ENCODE assay signal across 8 cellular contexts in the genomic region with DNA sequence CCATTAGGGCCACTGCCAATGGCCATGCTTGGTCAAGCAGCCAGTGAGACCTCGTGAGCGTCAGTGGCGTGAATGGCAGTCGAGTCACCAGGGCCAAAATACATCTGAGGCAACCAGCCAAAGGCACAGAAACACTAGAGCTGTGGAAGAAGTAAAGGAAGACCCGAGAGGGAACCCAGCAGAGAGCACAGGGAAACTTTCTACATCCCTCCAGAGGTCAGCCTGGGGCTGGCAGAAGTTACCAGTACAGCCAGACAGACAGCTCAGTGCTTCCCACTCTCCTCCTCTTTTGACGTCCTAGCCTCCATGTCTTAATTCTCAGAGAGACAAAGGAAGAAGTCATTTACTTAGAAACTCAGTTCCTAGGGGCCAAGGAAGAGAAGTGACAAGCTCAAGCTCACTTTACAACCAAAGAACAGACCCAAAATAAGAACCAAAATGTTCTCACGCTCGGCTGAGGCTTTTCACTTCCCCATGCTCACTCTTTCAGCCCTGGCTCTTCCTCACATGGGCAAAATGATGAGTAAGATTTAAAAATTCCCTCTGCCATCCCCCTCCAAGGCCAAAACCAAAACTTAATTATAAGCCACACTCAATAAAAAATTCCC. TPM values are rescaled to one million over a fixed set of nuclear protein-coding genes. Genes with fewer than 3 reads are reported as not detected.
DNase-seq lines count a peak whose midpoint lies in the region; ATAC-seq and TF ChIP-seq lines count a peak whose summit lies in the region.

No MANE protein-coding gene starts in this region.

- no peak for TF ChIP-seq CTCF in neural progenitor cell (IDR thresholded peaks at IDR 0.05)

- H3K9me3 Mint-ChIP-seq in memory B cell (no peaks in the 10 kb centered on the region), neural progenitor cell (no peaks in the 10 kb centered on the region)

- H3K4me3 Mint-ChIP-seq in memory B cell, result peak overlapping the region; percentile 57
- no peak overlapping the region for H3K4me3 Mint-ChIP-seq in neural progenitor cell

- peak; percentile 52 for DNase-seq in SIG-M5 (lab: John Stamatoyannopoulos, UW)
- DNase-seq in memory B cell (ENCODE audit: low spot score in 2 of 2), result peak in 1 of 2 donors; percentile 46
- DNase-seq in H7, result no peak
- DNase-seq in islet precursor cell, result no peak
- DNase-seq in neural progenitor cell (ENCODE audit: low spot score), result no peak
- DNase-seq in OCI-M2 (lab: John Stamatoyannopoulos, UW; ENCODE audit: unreplicated experiment), result no peak

- H3K4me2 ChIP-seq in neural progenitor cell, result no peak overlapping the region

- H3K27ac Mint-ChIP-seq in memory B cell, result peak overlapping the region; percentile 96
- no peak overlapping the region for H3K27ac Mint-ChIP-seq in neural progenitor cell

- H3K4me1 Mint-ChIP-seq in memory B cell (peaks cover 73% of the 10 kb centered on the region), neural progenitor cell (peaks cover 27% of the 10 kb centered on the region)

- H3K27me3 Mint-ChIP-seq in memory B cell, result no peaks in the 10 kb centered on the region
- peaks cover 5% of the 10 kb centered on the region for H3K27me3 Mint-ChIP-seq in neural progenitor cell (ENCODE audit: insufficient read depth, low read depth)

- peak; percentile 70 for ATAC-seq in GM18861 (IDR thresholded peaks at IDR 0.05; ENCODE audit: unreplicated experiment)
- peak; percentile 82 for ATAC-seq in HG02885 (IDR thresholded peaks at IDR 0.05; ENCODE audit: poor library complexity, unreplicated experiment)
- peak; percentile 64 for ATAC-seq in memory B cell (ENCODE audit: low read depth)

- H3K36me3 Mint-ChIP-seq in memory B cell (peaks cover 21% of the 10 kb centered on the region), neural progenitor cell (no peaks in the 10 kb centered on the region)

- H3K27ac ChIP-seq in neural progenitor cell, result no peak overlapping the region

- H3K27me3 ChIP-seq in H7 (ENCODE audit: control insufficient read depth, insufficient read depth, low read length), result no peaks in the 10 kb centered on the region
- no peaks in the 10 kb centered on the region for H3K27me3 ChIP-seq in neural progenitor cell

- no peaks in the 10 kb centered on the region for H3F3A ChIP-seq in neural progenitor cell (ENCODE audit: low read depth)

- H3K79me2 ChIP-seq in neural progenitor cell (ENCODE audit: low read depth), result no peaks in the 10 kb centered on the region

- H3K9ac ChIP-seq in neural progenitor cell, result no peak overlapping the region

- H3K36me3 ChIP-seq in H7 (replicated peaks; ENCODE audit: control insufficient read depth, insufficient read depth, low read length), result no peaks in the 10 kb centered on the region
- H3K36me3 ChIP-seq in neural progenitor cell, result no peaks in the 10 kb centered on the region

- H4K20me1 ChIP-seq in neural progenitor cell (ENCODE audit: low read depth), result no peaks in the 10 kb centered on the region

- H3K9me3 ChIP-seq in neural progenitor cell (ENCODE audit: low read depth), result no peaks in the 10 kb centered on the region

- H3K4me3 ChIP-seq in H7 (ENCODE audit: insufficient read depth, low read depth, low read length) (no peak overlapping the region), neural progenitor cell (no peak overlapping the region)

- no peak overlapping the region for H2AFZ ChIP-seq in neural progenitor cell (replicated peaks)

- peaks cover 18% of the 10 kb centered on the region for H3K4me1 ChIP-seq in neural progenitor cell

RNA-seq across cellular contexts. Expression of gene CYRIA, which starts 8.7 kb away (rescaled TPM):
- total RNA-seq in H7 (2014; rRNA removed; shearing (Covaris generic)), result 1.5 and 1.7 TPM in 2 replicates
- 0.81 and 1.0 TPM in 2 replicates for total RNA-seq in neural progenitor cell (ENCODE audit: low replicate concordance)
